ENCODE assay signal across 8 cellular contexts in the genomic region with DNA sequence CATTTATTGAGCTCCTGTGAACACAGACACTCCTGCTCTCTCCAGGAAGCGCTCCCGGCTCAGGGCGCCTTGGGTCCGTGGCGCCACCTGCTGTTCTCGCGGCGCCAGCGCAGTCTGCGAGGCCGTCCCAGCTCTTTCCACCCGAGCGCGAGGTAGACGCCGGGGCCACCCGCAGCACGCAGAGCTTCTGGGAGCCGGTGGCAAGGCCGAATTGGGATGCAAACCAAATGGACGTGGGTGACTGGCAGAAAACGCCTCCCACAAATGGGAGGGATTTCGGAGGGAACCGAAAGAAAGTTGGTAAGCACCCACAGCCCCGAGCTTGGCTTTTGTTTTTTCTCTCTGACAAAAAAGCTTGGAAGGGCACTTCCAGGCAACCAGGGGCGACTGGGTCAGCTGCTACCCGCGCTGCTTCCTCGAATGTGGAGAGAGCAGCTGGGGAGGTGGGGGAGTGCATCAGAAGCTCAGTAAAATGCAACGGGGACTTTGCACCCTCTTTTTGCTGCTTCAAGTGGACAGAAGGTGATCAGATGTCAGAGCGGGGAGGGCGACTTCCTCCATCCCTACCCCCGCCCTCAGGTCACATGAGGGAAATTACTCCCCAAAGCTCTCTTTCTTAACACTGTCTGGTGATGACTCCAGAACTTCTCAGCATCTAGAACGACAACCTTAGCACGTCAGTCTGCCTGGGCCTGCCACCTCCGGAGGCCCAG. TPM values are rescaled to one million over a fixed set of nuclear protein-coding genes. Genes with fewer than 3 reads are reported as not detected.
DNase-seq lines count a peak whose midpoint lies in the region; ATAC-seq and TF ChIP-seq lines count a peak whose summit lies in the region.

No MANE protein-coding gene starts in this region.

- H3K4me1 Mint-ChIP-seq in CD14-positive monocyte = peaks cover 48% of the 10 kb centered on the region
- H3K4me1 Mint-ChIP-seq in memory B cell = peaks cover 11% of the 10 kb centered on the region

- peak overlapping the region; percentile 87 to 93 for H3K4me3 Mint-ChIP-seq in CD14-positive monocyte
- H3K4me3 Mint-ChIP-seq in memory B cell = peak overlapping the region; percentile 78

- H3K27ac Mint-ChIP-seq in CD14-positive monocyte (peak overlapping the region; percentile 97 to 99 (median 98)), memory B cell (no peak overlapping the region)

- TF ChIP-seq CTCF in CD14-positive monocyte (IDR thresholded peaks at IDR 0.05) = peak; percentile 99

- H3K9me3 Mint-ChIP-seq in CD14-positive monocyte (peaks cover 0 to 2% (median 0%) of the 10 kb centered on the region in 7 donors), memory B cell (no peaks in the 10 kb centered on the region)

- H3K4me3 ChIP-seq in effector memory CD4-positive, alpha-beta T cell (ENCODE audit: insufficient read depth, low read depth, low read length, poor library complexity, severe bottlenecking) = peak overlapping the region; percentile 45

- intact Hi-C loops in CD14-positive monocyte (cut with micrococcal nuclease) = loop anchor here (2.0 to 10.0 kb wide), 3 partner anchors 66 to 239 kb away; a partner anchor contains a TSS

- ATAC-seq in HG03460 (IDR thresholded peaks at IDR 0.05; ENCODE audit: unreplicated experiment) (peak; percentile 90), memory B cell (ENCODE audit: low read depth) (peak; percentile 92)

- peak overlapping the region; percentile 19 for H3K27ac ChIP-seq in effector memory CD4-positive, alpha-beta T cell (ENCODE audit: insufficient read depth, low read length, poor library complexity, severe bottlenecking)

- no peaks in the 10 kb centered on the region for H3K9me3 ChIP-seq in effector memory CD4-positive, alpha-beta T cell (ENCODE audit: control insufficient read depth, low read length)

- H3K36me3 Mint-ChIP-seq in CD14-positive monocyte (no peaks in the 10 kb centered on the region), memory B cell (no peaks in the 10 kb centered on the region)

- DNase-seq in CD14-positive monocyte (ENCODE audit: low spot score) (peak; percentile 89), GM19240 (ENCODE audit: insufficient read length, low spot score) (peak; percentile 73), NCI-H774 (lab: John Stamatoyannopoulos, UW) (peak; percentile 73), memory B cell (ENCODE audit: low spot score in 2 of 2) (peak; percentile 71 to 87)
- peak; percentile 53 to 73 for DNase-seq in activated CD8-positive, alpha-beta memory T cell treated with anti-CD3 and anti-CD28 coated beads for 1 hour (ENCODE audit: extremely low read depth in 1 of 2, low read depth in 1 of 2)
- peak; percentile 62 to 66 (median 63) for DNase-seq in effector memory CD4-positive, alpha-beta T cell
- peak; percentile 69 for DNase-seq in stimulated activated CD8-positive, alpha-beta memory T cell treated with anti-CD3 and anti-CD28 coated beads, Interleukin-12 subunit alpha, Interleukin-12 subunit beta, amount 100 ng/mL, for 1 hour (ENCODE audit: low read depth)

- no peaks in the 10 kb centered on the region for H3K36me3 ChIP-seq in effector memory CD4-positive, alpha-beta T cell (ENCODE audit: control insufficient read depth, insufficient read depth, low read length)

- no peaks in the 10 kb centered on the region for H3K27me3 ChIP-seq in effector memory CD4-positive, alpha-beta T cell (replicated peaks; ENCODE audit: control insufficient read depth, insufficient read depth, low read length, poor library complexity, severe bottlenecking)

- H3K27me3 Mint-ChIP-seq in CD14-positive monocyte (ENCODE audit: low read depth in 3 of 3) (no peaks in the 10 kb centered on the region), memory B cell (peaks cover 5% of the 10 kb centered on the region)

- H3K4me1 ChIP-seq in effector memory CD4-positive, alpha-beta T cell (ENCODE audit: control insufficient read depth, insufficient read depth, low read length, poor library complexity, severe bottlenecking) = peaks cover 3% of the 10 kb centered on the region

RNA-seq across cellular contexts. Expression of a gene that starts 13.5 kb away (rescaled TPM):
- polyA plus RNA-seq in CD14-positive monocyte = 10 to 100 TPM; 21.4 to 22.7 TPM

Comparison
In these comparisons a context has a peak if more than half of its experiments do, and no peak if none do; other contexts are left out.
1. Peak in every context shown above with its lines: DNase-seq, ATAC-seq, H3K4me3 ChIP-seq and H3K27ac ChIP-seq.